ENCODE assay signal across 1 cellular context in genomic region chr4:61714387-61714890, GRCh38.
TF ChIP-seq lines count a peak whose summit lies in the region.

No MANE protein-coding gene starts in this region.

TF ChIP-seq in WTC11, 78 proteins besides CTCF, POLR2A, EP300 and RAD21 (continued from another document):
- no peak for TF ChIP-seq ATF2 (CRISPR knock-in tag; IDR thresholded peaks at IDR 0.05; ENCODE audit: borderline replicate concordance, low read depth)
- TF ChIP-seq MXD4 (CRISPR knock-in tag; IDR thresholded peaks at IDR 0.05; ENCODE audit: borderline replicate concordance): no peak
- TF ChIP-seq E2F4 (CRISPR knock-in tag; IDR thresholded peaks at IDR 0.05; ENCODE audit: borderline replicate concordance, low read depth): no peak
- TF ChIP-seq NFATC4 (CRISPR knock-in tag; IDR thresholded peaks at IDR 0.05): no peak
- TF ChIP-seq TCF7 (CRISPR knock-in tag; IDR thresholded peaks at IDR 0.05; ENCODE audit: low read depth): no peak
TF ChIP-seq in WTC11: peak in this region for 0.
